In genomic region chr6:52374247-52374646, GRCh38 we compare ENCODE assay signal across 19 cellular contexts. TPM values are rescaled to one million over a fixed set of nuclear protein-coding genes. Genes with fewer than 3 reads are reported as not detected.
A peak's percentile ranks its signal among the peaks of the same experiment; 100 is the strongest.
DNase-seq lines count a peak whose midpoint lies in the region; ATAC-seq, FAIRE-seq and TF ChIP-seq lines count a peak whose summit lies in the region.
"Had no signal": no experiment of that assay in that cellular context is flagged by ENCODE, and none has a peak within 500 bp of the region (broad histone marks: within the 10 kb centered on the region; RNA-seq: fewer than 3 reads in every experiment).

No MANE protein-coding gene starts in this region.

- H3K4me3 Mint-ChIP-seq in memory B cell: no peak overlapping the region

- H3K27me3 ChIP-seq in HepG2 (ENCODE audit: control insufficient read depth in 1 of 2, insufficient read depth in 2 of 2, low read length in 2 of 2) (no peaks in the 10 kb centered on the region), right lobe of liver (no peaks in the 10 kb centered on the region), HAP-1 (ENCODE audit: low read depth) (no peaks in the 10 kb centered on the region)
- H3K27me3 ChIP-seq: Peyer's patch had no signal

- in situ Hi-C loops in HepG2 (cut with HindIII; ENCODE audit: extremely low pct_ligation_motif_present, low pct_unique_long_range_greater_than_20kb): no loop called here
- in situ Hi-C loops in HAP-1 (cut with MboI; ENCODE audit: low sequenced_read_pairs): no loop called here

- H3K9ac ChIP-seq in HepG2 (ENCODE audit: insufficient read depth, low read depth, low read length): no peak overlapping the region

- TF ChIP-seq EP300 in HepG2 (IDR thresholded peaks at IDR 0.05; ENCODE audit: low read depth in 2 of 2, low read length in 2 of 2) (no peak), HepG2 (CRISPR knock-in tag; IDR thresholded peaks at IDR 0.05; ENCODE audit: borderline replicate concordance) (no peak)

- H3K4me1 Mint-ChIP-seq in memory B cell: peaks cover 29% of the 10 kb centered on the region

- CTCF ChIA-PET in HepG2 (lab: Yijun Ruan, JAX; ENCODE audit: low intra/inter-chr PET ratio, low total read pairs): no interaction called here

- no peak for DNase-seq in HepG2 (ENCODE audit: low spot score)
- DNase-seq in right lobe of liver: no peak
- no peak for DNase-seq in memory B cell (ENCODE audit: low spot score in 2 of 2)
- no peak for DNase-seq in SK-N-DZ (ENCODE audit: low spot score)
- no peak for DNase-seq in HAP-1 (ENCODE audit: low spot score in 2 of 2)
- no peak for DNase-seq in NCI-H1092 (lab: John Stamatoyannopoulos, UW)
- DNase-seq: AML-193, COR-L47, DMS79, KG1, NCI-H1105, NCI-H2029 treated with DMSO at 0.1 percent for 48 hours, NCI-H2171, NCI-H345, NCI-H524, NCI-H774, Peyer's patch had no signal

- H3K9me3 ChIP-seq in HepG2 (ENCODE audit: low read length) (no peaks in the 10 kb centered on the region), right lobe of liver (no peaks in the 10 kb centered on the region), HAP-1 (no peaks in the 10 kb centered on the region)
- H3K9me3 ChIP-seq: Peyer's patch had no signal

- peaks cover 89% of the 10 kb centered on the region for H3K4me1 ChIP-seq in HepG2 (ENCODE audit: insufficient read depth, low read length)
- peaks cover 0 to 20% (median 0%) of the 10 kb centered on the region in 4 donors for H3K4me1 ChIP-seq in right lobe of liver
- no peaks in the 10 kb centered on the region; the same call in 1 of the 2 replicates for H3K4me1 ChIP-seq in HAP-1

- no TSS peak for BruUV-seq in HepG2 (replicated peaks; lab: Mats Ljungman, UMichigan)

- H3K27ac Mint-ChIP-seq in memory B cell: peak overlapping the region; percentile 6

- peaks cover 83% of the 10 kb centered on the region for H3K79me2 ChIP-seq in HepG2 (ENCODE audit: insufficient read depth, low read length)

- WGBS in HepG2 (ENCODE audit: low lambda C conversion rate): 92% methylated on average over 4 of the region's 4 CpGs
- WGBS in right lobe of liver (ENCODE audit: insufficient coverage, low coverage, low lambda C conversion rate, missing lambda C conversion rate): 89% methylated on average over 4 of the region's 4 CpGs

- intact Hi-C loops in HepG2 (cut with micrococcal nuclease; ENCODE audit: unreplicated experiment): no loop called here
- intact Hi-C loops in right lobe of liver (cut with DNase I): no loop called here

- H3K27me3 Mint-ChIP-seq in memory B cell: no peaks in the 10 kb centered on the region

- H3K36me3 ChIP-seq in HepG2 (replicated peaks in 1 of 2; ENCODE audit: control insufficient read depth in 1 of 2, insufficient read depth in 2 of 2, low read length in 2 of 2) (peaks cover 2 to 15% of the 10 kb centered on the region in 2 experiments; a peak in 4 of 5 replicates), right lobe of liver (no peaks in the 10 kb centered on the region), HAP-1 (replicated peaks) (no peaks in the 10 kb centered on the region)

- H3K27ac ChIP-seq in HepG2 (ENCODE audit: extremely low read length, insufficient read depth, low read length) (no peak overlapping the region), right lobe of liver (no peak overlapping the region), angular gyrus (ENCODE audit: low read depth, low read length) (peak overlapping the region; percentile 2)
- H3K27ac ChIP-seq: Peyer's patch had no signal

- POLR2A ChIA-PET in HepG2 (lab: Yijun Ruan, JAX): interaction anchor here (1.3 kb wide), 1 partner anchor 89 kb away, joined by 3 read pairs; the partner anchor contains the start of gene MCM3

- no peak overlapping the region for H2AFZ ChIP-seq in HepG2 (ENCODE audit: low read length)

- TF ChIP-seq POLR2A in HepG2 (IDR thresholded peaks at IDR 0.05; ENCODE audit: insufficient read depth in 1 of 2, low read depth in 2 of 2, low read length in 2 of 2) (no peak), right lobe of liver (IDR thresholded peaks at IDR 0.05) (no peak)

- no peak for FAIRE-seq in HepG2 (lab: Jason Lieb, UNC)
- FAIRE-seq: H54 had no signal

- H3K36me3 Mint-ChIP-seq in memory B cell: peaks cover 21% of the 10 kb centered on the region

- H3K4me3 ChIP-seq in HepG2 (replicated peaks in 1 of 3; ENCODE audit: insufficient read depth in 1 of 3, low read depth in 2 of 3, low read length in 3 of 3) (no peak overlapping the region), right lobe of liver (no peak overlapping the region), HAP-1 (no peak overlapping the region)
- H3K4me3 ChIP-seq: Peyer's patch had no signal

- peaks cover 5% of the 10 kb centered on the region for H3K9me3 Mint-ChIP-seq in memory B cell

- no peak for ATAC-seq in HepG2
- ATAC-seq in right lobe of liver: no peak
- no peak for ATAC-seq in memory B cell (ENCODE audit: low read depth)

- TF ChIP-seq RAD21 in HepG2 (CRISPR knock-in tag; IDR thresholded peaks at IDR 0.05): no peak

- TF ChIP-seq CTCF in HepG2 (CRISPR knock-in tag; IDR thresholded peaks at IDR 0.05): no peak
- TF ChIP-seq CTCF in right lobe of liver (IDR thresholded peaks at IDR 0.05): no peak

- no peak overlapping the region for H3K4me2 ChIP-seq in HepG2 (ENCODE audit: low read depth, low read length)

- peaks cover 29% of the 10 kb centered on the region for H4K20me1 ChIP-seq in HepG2 (ENCODE audit: insufficient read depth, low read length)

TF ChIP-seq in HepG2, 621 proteins besides CTCF, POLR2A, EP300 and RAD21:
- TF ChIP-seq ZNF121 (CRISPR knock-in tag; IDR thresholded peaks at IDR 0.05) (peak; percentile 93), RBM22 (optimal IDR thresholded peaks at IDR 0.05; ENCODE audit: low read length) (peak; percentile 47), SMAD3 (CRISPR knock-in tag; IDR thresholded peaks at IDR 0.05) (no peak), ZNF224 (CRISPR knock-in tag; IDR thresholded peaks at IDR 0.05) (no peak)

RNA-seq across cellular contexts. Expression of gene PAQR8, which starts 12.3 kb away (rescaled TPM):
- total RNA-seq in HepG2 (2016; rRNA removed; fragmentation: Illumina TruSeq; extraction: Trizol) (26.2 and 37.7 TPM in 2 replicates), right lobe of liver (1 to 10 TPM in 3 of 6 experiments, under 1 TPM in 3; 0.29 to 1.5 (median 0.77) TPM)
- total RNA-seq in HepG2 (2016; cell fraction: cytosol; rRNA removed; fragmentation: Illumina TruSeq; extraction: Trizol; ENCODE audit: low read depth): 3.1 and 3.4 TPM in 2 replicates
- 25.3 and 36.5 TPM in 2 replicates for total RNA-seq in HepG2 (2016; cell fraction: insoluble cytoplasmic fraction; rRNA removed; fragmentation: Illumina TruSeq; extraction: Trizol)
- 16.5 TPM in 2 replicates for total RNA-seq in HepG2 (2016; cell fraction: membrane; rRNA removed; fragmentation: Illumina TruSeq; extraction: Trizol)
- total RNA-seq in HepG2 (2016; cell fraction: nucleus; rRNA removed; fragmentation: Illumina TruSeq; extraction: Trizol): 36.5 and 38.6 TPM in 2 replicates
- 36.5 and 50.7 TPM in 2 replicates for polyA plus RNA-seq in HepG2 (2011; rRNA removed)
- 33.7 and 46.9 TPM in 2 replicates for polyA plus RNA-seq in HepG2 (2011; cell fraction: cytosol; rRNA removed)
- polyA plus RNA-seq in HepG2 (2011; cell fraction: nucleus; rRNA removed): 17.0 and 22.0 TPM in 2 replicates
- 18.9 and 24.9 TPM in 2 replicates for polyA plus RNA-seq in HepG2 (2012)
- polyA plus RNA-seq in HepG2 (2016; cell fraction: cytosol; fragmentation: Illumina TruSeq; extraction: Trizol; ENCODE audit: low read depth): 2.3 and 2.8 TPM in 2 replicates
- polyA plus RNA-seq in HepG2 (2016; cell fraction: insoluble cytoplasmic fraction; fragmentation: Illumina TruSeq; extraction: Trizol; ENCODE audit: low read depth): 23.7 TPM in 2 replicates
- 8.0 and 8.6 TPM in 2 replicates for polyA plus RNA-seq in HepG2 (2016; cell fraction: membrane; fragmentation: Illumina TruSeq; extraction: Trizol; ENCODE audit: low read depth)
- 41.8 and 43.1 TPM in 2 replicates for polyA plus RNA-seq in HepG2 (2016; cell fraction: nucleus; fragmentation: Illumina TruSeq; extraction: Trizol; ENCODE audit: insufficient read depth, low read depth)
- polyA minus RNA-seq in HepG2 (2011; rRNA and poly(A)+ RNA removed; ENCODE audit: low replicate concordance): 0.87 and 184 TPM in 2 replicates
- 34.4 and 49.4 TPM in 2 replicates for polyA minus RNA-seq in HepG2 (2011; cell fraction: cytosol; rRNA and poly(A)+ RNA removed)
- 30.6 and 38.9 TPM in 2 replicates for polyA minus RNA-seq in HepG2 (2011; cell fraction: nucleus; rRNA and poly(A)+ RNA removed)
- polyA plus RNA-seq in SK-N-DZ (2014; cell fraction: cytosol; rRNA removed): 63.1 and 66.3 TPM in 2 replicates
- 14.9 and 19.3 TPM in 2 replicates for polyA plus RNA-seq in SK-N-DZ (2014; cell fraction: nucleus; rRNA removed)

RNA-seq across cellular contexts. Expression of gene EFHC1, which starts 45.9 kb away (rescaled TPM):
- 18.6 and 23.4 TPM in 2 replicates for total RNA-seq in HepG2 (2016; rRNA removed; fragmentation: Illumina TruSeq; extraction: Trizol)
- 6.3 TPM in 2 replicates for total RNA-seq in HepG2 (2016; cell fraction: cytosol; rRNA removed; fragmentation: Illumina TruSeq; extraction: Trizol; ENCODE audit: low read depth)
- 20.7 and 23.3 TPM in 2 replicates for total RNA-seq in HepG2 (2016; cell fraction: insoluble cytoplasmic fraction; rRNA removed; fragmentation: Illumina TruSeq; extraction: Trizol)
- total RNA-seq in HepG2 (2016; cell fraction: membrane; rRNA removed; fragmentation: Illumina TruSeq; extraction: Trizol): 5.0 and 8.2 TPM in 2 replicates
- total RNA-seq in HepG2 (2016; cell fraction: nucleus; rRNA removed; fragmentation: Illumina TruSeq; extraction: Trizol): 39.5 and 46.3 TPM in 2 replicates
- 23.5 and 29.5 TPM in 2 replicates for polyA plus RNA-seq in HepG2 (2011; rRNA removed)
- polyA plus RNA-seq in HepG2 (2011; cell fraction: cytosol; rRNA removed): 5.5 and 9.2 TPM in 2 replicates
- polyA plus RNA-seq in HepG2 (2011; cell fraction: nucleus; rRNA removed): 92.9 and 127 TPM in 2 replicates
- 10.2 and 15.7 TPM in 2 replicates for polyA plus RNA-seq in HepG2 (2012)
- 2.4 and 2.8 TPM in 2 replicates for polyA plus RNA-seq in HepG2 (2016; cell fraction: cytosol; fragmentation: Illumina TruSeq; extraction: Trizol; ENCODE audit: low read depth)
- polyA plus RNA-seq in HepG2 (2016; cell fraction: insoluble cytoplasmic fraction; fragmentation: Illumina TruSeq; extraction: Trizol; ENCODE audit: low read depth): 17.1 and 17.6 TPM in 2 replicates
- 4.6 and 4.7 TPM in 2 replicates for polyA plus RNA-seq in HepG2 (2016; cell fraction: membrane; fragmentation: Illumina TruSeq; extraction: Trizol; ENCODE audit: low read depth)
- 53.0 and 69.1 TPM in 2 replicates for polyA plus RNA-seq in HepG2 (2016; cell fraction: nucleus; fragmentation: Illumina TruSeq; extraction: Trizol; ENCODE audit: insufficient read depth, low read depth)
- 14.9 and 26.4 TPM in 2 replicates for polyA minus RNA-seq in HepG2 (2011; rRNA and poly(A)+ RNA removed; ENCODE audit: low replicate concordance)
- 3.9 and 7.9 TPM in 2 replicates for polyA minus RNA-seq in HepG2 (2011; cell fraction: cytosol; rRNA and poly(A)+ RNA removed)
- polyA minus RNA-seq in HepG2 (2011; cell fraction: nucleus; rRNA and poly(A)+ RNA removed): 42.3 and 42.6 TPM in 2 replicates
- 10 to 100 TPM in 1 of 6 experiments, 1 to 10 TPM in 5; 3.6 to 10.4 (median 6.0) TPM for total RNA-seq in right lobe of liver
- polyA plus RNA-seq in SK-N-DZ (2014; cell fraction: cytosol; rRNA removed): 18.0 and 22.3 TPM in 2 replicates
- polyA plus RNA-seq in SK-N-DZ (2014; cell fraction: nucleus; rRNA removed): 185 and 253 TPM in 2 replicates
